In the genomic region with DNA sequence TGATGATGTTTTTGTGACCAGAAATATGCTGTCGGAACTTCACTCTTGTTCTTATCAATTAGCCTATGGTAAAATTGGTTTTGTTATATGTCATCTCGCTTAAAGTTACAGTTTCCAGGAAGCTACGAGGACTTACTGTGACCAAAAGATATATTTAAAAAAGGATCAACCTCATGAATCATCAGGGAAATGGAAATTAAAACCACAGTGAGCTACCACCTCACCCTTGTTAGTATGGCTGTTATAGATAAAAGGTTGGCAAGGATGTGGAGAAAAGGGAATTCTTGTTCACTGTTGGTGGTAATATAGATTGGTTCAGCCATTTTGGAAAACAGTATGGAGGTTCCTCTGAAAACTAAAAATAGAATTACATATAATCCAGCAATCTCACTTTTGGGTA, we compare ENCODE assay signal across 20 cellular contexts. TPM values are rescaled to one million over a fixed set of nuclear protein-coding genes. Genes with fewer than 3 reads are reported as not detected.
DNase-seq lines count a peak whose midpoint lies in the region; ATAC-seq lines count a peak whose summit lies in the region.
"Had no signal": no experiment of that assay in that cellular context is flagged by ENCODE, and none has a peak within 500 bp of the region (broad histone marks: within the 10 kb centered on the region; RNA-seq: fewer than 3 reads in every experiment).

No MANE protein-coding gene starts in this region.

- peaks cover 4% of the 10 kb centered on the region for H3K36me3 Mint-ChIP-seq in activated T-helper 2 cell treated with anti-CD3 and anti-CD28 coated beads, Interferon-gamma antibody, Interleukin-2, Interleukin-4, amounts not matched to agents 10 μg/mL and 5 μg/mL and 100 μg/mL, durations not matched to agents 14 hours and 24 hours and 36 hours (ENCODE audit: low read depth)
- H3K36me3 Mint-ChIP-seq: CD14-positive monocyte had no signal

- peaks cover 2% of the 10 kb centered on the region for H3K27me3 Mint-ChIP-seq in activated T-helper 2 cell treated with anti-CD3 and anti-CD28 coated beads, Interferon-gamma antibody, Interleukin-2, Interleukin-4, amounts not matched to agents 10 μg/mL and 5 μg/mL and 100 μg/mL, durations not matched to agents 14 hours and 24 hours and 36 hours (ENCODE audit: low read depth)

- H3K9me3 Mint-ChIP-seq in activated T-helper 2 cell treated with anti-CD3 and anti-CD28 coated beads, Interferon-gamma antibody, Interleukin-2, Interleukin-4, amounts not matched to agents 10 μg/mL and 5 μg/mL and 100 μg/mL, durations not matched to agents 14 hours and 24 hours and 36 hours = peaks cover 17% of the 10 kb centered on the region

- no peak for DNase-seq in activated CD4-positive, CD25-positive, alpha-beta regulatory T cell (lab: John Stamatoyannopoulos, UW)
- peak; percentile 23 for DNase-seq in HT1080 (ENCODE audit: low read depth)
- DNase-seq in RPMI7951 (ENCODE audit: low read depth) = peak; percentile 28
- DNase-seq in activated T-helper 2 cell treated with anti-CD3 and anti-CD28 coated beads, Interferon-gamma antibody, Interleukin-2, Interleukin-4, amounts not matched to agents 10 μg/mL and 5 μg/mL and 100 μg/mL, durations not matched to agents 14 hours and 24 hours and 36 hours (ENCODE audit: low spot score) = no peak
- no peak for DNase-seq in mesenteric fat pad (ENCODE audit: low spot score)
- DNase-seq: 8988T; ACHN; BE2C; Calu3; DMS79 treated with DMSO at 0.1 percent for 48 hours; GF-D8; NCI-H2029; NCI-H446; NCI-H524 treated with DMSO at 0.1 percent for 48 hours; NCI-H774; NK-92 treated with Interleukin-12 subunit alpha and Interleukin-12 subunit beta, amount 100 ng/mL, for 24 hours; SHP77 had no signal

- H3K4me3 Mint-ChIP-seq in activated T-helper 2 cell treated with anti-CD3 and anti-CD28 coated beads, Interferon-gamma antibody, Interleukin-2, Interleukin-4, amounts not matched to agents 10 μg/mL and 5 μg/mL and 100 μg/mL, durations not matched to agents 14 hours and 24 hours and 36 hours (ENCODE audit: low read depth) = no peak overlapping the region

- ATAC-seq in activated CD4-positive, CD25-positive, alpha-beta regulatory T cell treated with anti-CD3 and anti-CD28 coated beads, Interleukin-2, amount 50 U/mL, for 24 hours = peak; percentile 28 to 43
- ATAC-seq in HG03025 (IDR thresholded peaks at IDR 0.05; ENCODE audit: low FRiP score, unreplicated experiment) = no peak

- intact Hi-C loops in activated T-helper 2 cell treated with anti-CD3 and anti-CD28 coated beads, Interferon-gamma antibody, Interleukin-2, Interleukin-4, amounts not matched to agents 10 μg/mL and 5 μg/mL and 100 μg/mL, durations not matched to agents 14 hours and 24 hours and 36 hours (cut with micrococcal nuclease) = no loop called here

- peaks cover 7% of the 10 kb centered on the region for H3K4me1 Mint-ChIP-seq in activated T-helper 2 cell treated with anti-CD3 and anti-CD28 coated beads, Interferon-gamma antibody, Interleukin-2, Interleukin-4, amounts not matched to agents 10 μg/mL and 5 μg/mL and 100 μg/mL, durations not matched to agents 14 hours and 24 hours and 36 hours (ENCODE audit: low read depth)
- H3K4me1 Mint-ChIP-seq: CD14-positive monocyte had no signal

- H3K27ac Mint-ChIP-seq in activated T-helper 2 cell treated with anti-CD3 and anti-CD28 coated beads, Interferon-gamma antibody, Interleukin-2, Interleukin-4, amounts not matched to agents 10 μg/mL and 5 μg/mL and 100 μg/mL, durations not matched to agents 14 hours and 24 hours and 36 hours = peak overlapping the region; percentile 34
- H3K27ac Mint-ChIP-seq: CD14-positive monocyte had no signal

RNA-seq across cellular contexts. Expression of a gene that starts 14.3 kb away (rescaled TPM):
- total RNA-seq in HT1080 (2014; rRNA removed; shearing (Covaris generic)) = not detected in 2 replicates
- not detected in 2 replicates for polyA plus RNA-seq in HT1080 (2015; cell fraction: cytosol; rRNA removed)
- polyA plus RNA-seq in HT1080 (2015; cell fraction: nucleus; rRNA removed) = not detected in 2 replicates
- total RNA-seq in RPMI7951 (2014; rRNA removed; shearing (Covaris generic)) = under 0.01 and 0.10 TPM in 2 replicates
- total RNA-seq in activated T-helper 2 cell treated with anti-CD3 and anti-CD28 coated beads, Interferon-gamma antibody, Interleukin-2, Interleukin-4, amounts not matched to agents 10 μg/mL and 5 μg/mL and 100 μg/mL, durations not matched to agents 14 hours and 24 hours and 36 hours = 31.5 and 32.1 TPM in 2 replicates
- total RNA-seq in mesenteric fat pad = not detected
- total RNA-seq: Calu3 had no signal
- polyA plus RNA-seq: CD14-positive monocyte had no signal

Comparison
In these comparisons a context has a peak if more than half of its experiments do, and no peak if none do; other contexts are left out.
1. DNase-seq: peak in HT1080 (single experiment) and RPMI7951 (single experiment); none in activated CD4-positive, CD25-positive, alpha-beta regulatory T cell (0 of 4), activated T-helper 2 cell treated with anti-CD3 and anti-CD28 coated beads, Interferon-gamma antibody, Interleukin-2, Interleukin-4, amounts not matched to agents 10 μg/mL and 5 μg/mL and 100 μg/mL, durations not matched to agents 14 hours and 24 hours and 36 hours (single experiment) and mesenteric fat pad (single experiment).
2. RNA of a gene that starts 14.3 kb away (total RNA-seq): 31.5 to 32.1 TPM in activated T-helper 2 cell treated with anti-CD3 and anti-CD28 coated beads, Interferon-gamma antibody, Interleukin-2, Interleukin-4, amounts not matched to agents 10 μg/mL and 5 μg/mL and 100 μg/mL, durations not matched to agents 14 hours and 24 hours and 36 hours; not detected in HT1080, under 0.01 to 0.10 TPM in RPMI7951 and not detected in mesenteric fat pad (single experiment); every median in the first group is over 10 times any median in the second.